22 cellular contexts compared by ENCODE assay signal in the genomic region with DNA sequence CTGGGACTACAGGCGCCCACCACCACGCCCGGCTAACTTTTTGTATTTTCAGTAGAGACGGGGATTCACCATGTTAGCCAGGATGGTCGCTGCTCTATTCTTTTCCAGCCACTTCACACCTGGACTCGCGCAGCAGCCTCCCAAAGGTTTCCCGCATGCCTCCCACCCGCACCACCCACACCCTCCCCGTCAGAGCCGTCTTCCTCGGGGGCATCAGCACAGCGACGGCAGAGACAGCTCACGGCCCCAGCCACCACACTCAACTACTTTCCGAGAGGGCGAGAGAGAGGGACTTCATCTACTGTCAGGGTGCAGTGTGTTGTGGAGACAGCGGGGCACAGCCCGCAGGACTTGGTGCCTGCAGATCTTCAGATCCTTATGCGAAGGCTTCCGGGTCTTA. TPM values are rescaled to one million over a fixed set of nuclear protein-coding genes. Genes with fewer than 3 reads are reported as not detected.
DNase-seq lines count a peak whose midpoint lies in the region; ATAC-seq, FAIRE-seq and TF ChIP-seq lines count a peak whose summit lies in the region.
"Had no signal": no experiment of that assay in that cellular context is flagged by ENCODE, and none has a peak within 500 bp of the region (broad histone marks: within the 10 kb centered on the region; RNA-seq: fewer than 3 reads in every experiment).

No MANE protein-coding gene starts in this region.

- no peaks in the 10 kb centered on the region for H3K36me3 Mint-ChIP-seq in nephron (ENCODE audit: low read depth)
- H3K36me3 Mint-ChIP-seq in stimulated activated naive B cell treated with anti-CD40 and anti-IgM and Interleukin-4, amounts not matched to agents 10 μg/mL and 1 μg/mL and 100 μg/mL, for 72 hours: peaks cover 20 to 48% of the 10 kb centered on the region in 2 donors

- TF ChIP-seq EP300 in HepG2 (IDR thresholded peaks at IDR 0.05; ENCODE audit: low read depth in 2 of 2, low read length in 2 of 2) (no peak), HepG2 (CRISPR knock-in tag; IDR thresholded peaks at IDR 0.05; ENCODE audit: borderline replicate concordance) (no peak), K562 (IDR thresholded peaks at IDR 0.05; ENCODE audit: low read length) (no peak)

- no peak for TF ChIP-seq POLR2A in HepG2 (IDR thresholded peaks at IDR 0.05; ENCODE audit: insufficient read depth in 1 of 2, low read depth in 2 of 2, low read length in 2 of 2)
- TF ChIP-seq POLR2A in right lobe of liver (IDR thresholded peaks at IDR 0.05): no peak
- no peak for TF ChIP-seq POLR2A in K562 (conservative IDR thresholded peaks at IDR 0.05)

- DNase-seq in HepG2 (ENCODE audit: low spot score): no peak
- no peak for DNase-seq in right lobe of liver
- no peak for DNase-seq in K562 (ENCODE audit: extremely low read depth in 1 of 4, low spot score in 3 of 4)
- no peak for DNase-seq in stimulated activated naive B cell treated with anti-CD40 and anti-IgM and Interleukin-4, amounts not matched to agents 10 μg/mL and 1 μg/mL and 100 μg/mL, for 72 hours
- no peak for DNase-seq in NCI-H1930 (lab: John Stamatoyannopoulos, UW)
- no peak for DNase-seq in NK-92 treated with Interleukin-12 subunit alpha and Interleukin-12 subunit beta, amount 100 ng/mL, for 24 hours (lab: John Stamatoyannopoulos, UW)
- DNase-seq: DMS79, GOT3, IMR-90, Karpas-422, NCI-H1436 treated with DMSO at 0.1 percent for 48 hours, NCI-H2029 treated with DMSO at 0.1 percent for 48 hours, NCI-H446 treated with DMSO at 0.1 percent for 48 hours, SIG-M5 had no signal

- in situ Hi-C loops in HepG2 (cut with HindIII; ENCODE audit: extremely low pct_ligation_motif_present, low pct_unique_long_range_greater_than_20kb): no loop called here
- in situ Hi-C loops in K562 (cut with MboI): no loop called here

- H3K4me3 ChIP-seq in HepG2 (replicated peaks in 1 of 3; ENCODE audit: insufficient read depth in 1 of 3, low read depth in 2 of 3, low read length in 3 of 3) (no peak overlapping the region), right lobe of liver (no peak overlapping the region), K562 (no peak overlapping the region)

- no peaks in the 10 kb centered on the region for H3K27me3 Mint-ChIP-seq in nephron (ENCODE audit: low read depth)
- H3K27me3 Mint-ChIP-seq in stimulated activated naive B cell treated with anti-CD40 and anti-IgM and Interleukin-4, amounts not matched to agents 10 μg/mL and 1 μg/mL and 100 μg/mL, for 72 hours: no peaks in the 10 kb centered on the region

- H3K9me3 ChIP-seq in HepG2 (ENCODE audit: low read length): no peaks in the 10 kb centered on the region
- no peaks in the 10 kb centered on the region for H3K9me3 ChIP-seq in right lobe of liver
- no peaks in the 10 kb centered on the region for H3K9me3 ChIP-seq in K562 (replicated peaks; ENCODE audit: control insufficient read depth, insufficient read depth, low read depth, low read length)

- POLR2A ChIA-PET in HepG2 (lab: Yijun Ruan, JAX) (no interaction called here), K562 (lab: Yijun Ruan, JAX) (no interaction called here)

- intact Hi-C loops in HepG2 (cut with micrococcal nuclease; ENCODE audit: unreplicated experiment) (no loop called here), right lobe of liver (cut with DNase I) (no loop called here), K562 (cut with micrococcal nuclease) (no loop called here)

- H3K27ac Mint-ChIP-seq in nephron: peak overlapping the region in 2 of 3 experiments; percentile 52 to 62
- peak overlapping the region; percentile 98 for H3K27ac Mint-ChIP-seq in stimulated activated naive B cell treated with anti-CD40 and anti-IgM and Interleukin-4, amounts not matched to agents 10 μg/mL and 1 μg/mL and 100 μg/mL, for 72 hours

- H2AFZ ChIP-seq in HepG2 (ENCODE audit: low read length): no peak overlapping the region
- H2AFZ ChIP-seq in K562 (ENCODE audit: low read depth, low read length): no peak overlapping the region

- H3K4me2 ChIP-seq in HepG2 (ENCODE audit: low read depth, low read length) (no peak overlapping the region), K562 (ENCODE audit: insufficient read depth, low read length) (no peak overlapping the region)

- no peak overlapping the region for H3K4me3 Mint-ChIP-seq in nephron
- H3K4me3 Mint-ChIP-seq in stimulated activated naive B cell treated with anti-CD40 and anti-IgM and Interleukin-4, amounts not matched to agents 10 μg/mL and 1 μg/mL and 100 μg/mL, for 72 hours: peak overlapping the region in 1 of 2 donors; percentile 70

- TF ChIP-seq RAD21 in HepG2 (CRISPR knock-in tag; IDR thresholded peaks at IDR 0.05) (no peak), K562 (CRISPR knock-in tag; conservative IDR thresholded peaks at IDR 0.05 in 1 of 2, IDR thresholded peaks at IDR 0.05 in 1 of 2) (no peak)

- ATAC-seq in HepG2 (no peak), right lobe of liver (no peak), K562 (no peak), HG03469 (IDR thresholded peaks at IDR 0.05; ENCODE audit: unreplicated experiment) (no peak)
- ATAC-seq in stimulated activated naive B cell treated with anti-CD40 and anti-IgM and Interleukin-4, amounts not matched to agents 10 μg/mL and 1 μg/mL and 100 μg/mL, for 72 hours (replicated peaks): no peak
- ATAC-seq: HCT116, SK-N-SH treated with all-trans-retinoic acid at 6 μM for 48 hours had no signal

- H3K9ac ChIP-seq in HepG2 (ENCODE audit: insufficient read depth, low read depth, low read length): no peak overlapping the region
- H3K9ac ChIP-seq in K562 (ENCODE audit: insufficient read depth in 1 of 2, low read depth in 2 of 2, low read length in 2 of 2): no peak overlapping the region

- no TSS peak for BruUV-seq in HepG2 (replicated peaks; lab: Mats Ljungman, UMichigan)
- no TSS peak for BruUV-seq in K562 (replicated peaks; lab: Mats Ljungman, UMichigan)

- peaks cover 65% of the 10 kb centered on the region for H3K4me1 Mint-ChIP-seq in nephron
- H3K4me1 Mint-ChIP-seq in stimulated activated naive B cell treated with anti-CD40 and anti-IgM and Interleukin-4, amounts not matched to agents 10 μg/mL and 1 μg/mL and 100 μg/mL, for 72 hours: peaks cover 67 to 91% of the 10 kb centered on the region in 2 donors

- TF ChIP-seq CTCF in HepG2 (CRISPR knock-in tag; IDR thresholded peaks at IDR 0.05) (no peak), right lobe of liver (IDR thresholded peaks at IDR 0.05) (no peak), K562 (IDR thresholded peaks at IDR 0.05 in 2 of 3, conservative IDR thresholded peaks at IDR 0.05 in 1 of 3; ENCODE audit: insufficient read depth in 2 of 3, low read depth in 1 of 3, low read length in 3 of 3) (no peak), nephron (IDR thresholded peaks at IDR 0.05; ENCODE audit: unreplicated experiment in 3 of 3) (no peak)

- H3K4me1 ChIP-seq in HepG2 (ENCODE audit: insufficient read depth, low read length) (peaks cover 86% of the 10 kb centered on the region), right lobe of liver (peaks cover 0 to 73% (median 42%) of the 10 kb centered on the region in 4 donors), K562 (replicated peaks in 1 of 2; ENCODE audit: control insufficient read depth in 2 of 2, insufficient read depth in 2 of 2, low read length in 2 of 2) (peaks cover 21 to 80% of the 10 kb centered on the region in 2 experiments)

- H3K36me3 ChIP-seq in HepG2 (replicated peaks in 1 of 2; ENCODE audit: control insufficient read depth in 1 of 2, insufficient read depth in 2 of 2, low read length in 2 of 2) (peaks cover 8 to 16% of the 10 kb centered on the region in 2 experiments), right lobe of liver (no peaks in the 10 kb centered on the region), K562 (ENCODE audit: control insufficient read depth, insufficient read depth, low read length) (peaks cover 61% of the 10 kb centered on the region)

- no peaks in the 10 kb centered on the region; a peak in 1 of 5 replicates for H3K27me3 ChIP-seq in HepG2 (ENCODE audit: control insufficient read depth in 1 of 2, insufficient read depth in 2 of 2, low read length in 2 of 2)
- H3K27me3 ChIP-seq in right lobe of liver: no peaks in the 10 kb centered on the region
- no peaks in the 10 kb centered on the region for H3K27me3 ChIP-seq in K562 (ENCODE audit: control insufficient read depth in 2 of 2, insufficient read depth in 2 of 2, low read length in 2 of 2)

- over 99% methylated on average over 20 of the region's 21 CpGs for WGBS in HepG2 (ENCODE audit: low lambda C conversion rate)
- WGBS in right lobe of liver (ENCODE audit: insufficient coverage, low coverage, low lambda C conversion rate, missing lambda C conversion rate): 91% methylated on average over 13 of the region's 21 CpGs
- WGBS in K562 (ENCODE audit: insufficient coverage, low coverage, missing lambda C conversion rate): 99% methylated on average over 15 of the region's 21 CpGs

- peaks cover 87% of the 10 kb centered on the region for H3K79me2 ChIP-seq in HepG2 (ENCODE audit: insufficient read depth, low read length)
- H3K79me2 ChIP-seq in K562 (ENCODE audit: control insufficient read depth, insufficient read depth, low read length): peaks cover 97% of the 10 kb centered on the region

- FAIRE-seq in HepG2 (lab: Jason Lieb, UNC) (no peak), K562 (lab: Jason Lieb, UNC) (no peak)
- FAIRE-seq: D721Med, GM12892, GM18507 had no signal

- H4K20me1 ChIP-seq in HepG2 (ENCODE audit: insufficient read depth, low read length) (peaks cover 87% of the 10 kb centered on the region), K562 (replicated peaks; ENCODE audit: control insufficient read depth, insufficient read depth, low read length) (peaks cover 50% of the 10 kb centered on the region)

- H3K27ac ChIP-seq in HepG2 (ENCODE audit: extremely low read length, insufficient read depth, low read length) (no peak overlapping the region), right lobe of liver (no peak overlapping the region), K562 (ENCODE audit: extremely low read depth, low read depth, low read length) (no peak overlapping the region)
- H3K27ac ChIP-seq: C4-2B had no signal

- peaks cover 17% of the 10 kb centered on the region for H3K9me1 ChIP-seq in K562 (ENCODE audit: control insufficient read depth, insufficient read depth, low read length)

- H3K9me3 Mint-ChIP-seq in nephron: no peaks in the 10 kb centered on the region
- no peaks in the 10 kb centered on the region for H3K9me3 Mint-ChIP-seq in stimulated activated naive B cell treated with anti-CD40 and anti-IgM and Interleukin-4, amounts not matched to agents 10 μg/mL and 1 μg/mL and 100 μg/mL, for 72 hours

- CTCF ChIA-PET in HepG2 (lab: Yijun Ruan, JAX; ENCODE audit: low intra/inter-chr PET ratio, low total read pairs): no interaction called here
- CTCF ChIA-PET in K562 (lab: Yijun Ruan, JAX; ENCODE audit: low intra/inter-chr PET ratio): no interaction called here

RNA-seq across cellular contexts. Expression of gene ZNF787, which starts 5.6 kb away (rescaled TPM):
- 35.6 and 42.8 TPM in 2 replicates for total RNA-seq in HepG2 (2016; rRNA removed; fragmentation: Illumina TruSeq; extraction: Trizol)
- 29.0 and 33.1 TPM in 2 replicates for total RNA-seq in HepG2 (2016; cell fraction: cytosol; rRNA removed; fragmentation: Illumina TruSeq; extraction: Trizol; ENCODE audit: low read depth)
- total RNA-seq in HepG2 (2016; cell fraction: insoluble cytoplasmic fraction; rRNA removed; fragmentation: Illumina TruSeq; extraction: Trizol): 34.7 and 46.1 TPM in 2 replicates
- 62.2 and 73.5 TPM in 2 replicates for total RNA-seq in HepG2 (2016; cell fraction: membrane; rRNA removed; fragmentation: Illumina TruSeq; extraction: Trizol)
- 17.6 and 21.2 TPM in 2 replicates for total RNA-seq in HepG2 (2016; cell fraction: nucleus; rRNA removed; fragmentation: Illumina TruSeq; extraction: Trizol)
- polyA plus RNA-seq in HepG2 (2011; rRNA removed): 15.1 and 23.1 TPM in 2 replicates
- 9.6 and 21.1 TPM in 2 replicates for polyA plus RNA-seq in HepG2 (2011; cell fraction: cytosol; rRNA removed)
- polyA plus RNA-seq in HepG2 (2011; cell fraction: nucleus; rRNA removed): 24.0 and 30.1 TPM in 2 replicates
- 20.1 and 21.2 TPM in 2 replicates for polyA plus RNA-seq in HepG2 (2012)
- polyA plus RNA-seq in HepG2 (2016; cell fraction: cytosol; fragmentation: Illumina TruSeq; extraction: Trizol; ENCODE audit: low read depth): 34.6 and 40.9 TPM in 2 replicates
- 47.2 and 47.3 TPM in 2 replicates for polyA plus RNA-seq in HepG2 (2016; cell fraction: insoluble cytoplasmic fraction; fragmentation: Illumina TruSeq; extraction: Trizol; ENCODE audit: low read depth)
- polyA plus RNA-seq in HepG2 (2016; cell fraction: membrane; fragmentation: Illumina TruSeq; extraction: Trizol; ENCODE audit: low read depth): 55.5 and 74.3 TPM in 2 replicates
- 38.1 and 41.9 TPM in 2 replicates for polyA plus RNA-seq in HepG2 (2016; cell fraction: nucleus; fragmentation: Illumina TruSeq; extraction: Trizol; ENCODE audit: insufficient read depth, low read depth)
- 11.1 and 37.8 TPM in 2 replicates for polyA minus RNA-seq in HepG2 (2011; rRNA and poly(A)+ RNA removed; ENCODE audit: low replicate concordance)
- 24.6 and 29.7 TPM in 2 replicates for polyA minus RNA-seq in HepG2 (2011; cell fraction: cytosol; rRNA and poly(A)+ RNA removed)
- 9.8 and 11.8 TPM in 2 replicates for polyA minus RNA-seq in HepG2 (2011; cell fraction: nucleus; rRNA and poly(A)+ RNA removed)
- total RNA-seq in right lobe of liver: 10 to 100 TPM; 15.8 to 26.0 (median 22.5) TPM
- total RNA-seq in K562 (2011; cell fraction: chromatin; rRNA removed; ENCODE audit: low replicate concordance): 17.6 and 47.4 TPM in 2 replicates
- total RNA-seq in K562 (2011; cell fraction: nucleolus; rRNA removed): 27.8 and 29.1 TPM in 2 replicates
- total RNA-seq in K562 (2011; cell fraction: nucleoplasm; rRNA removed): 19.5 and 20.7 TPM in 2 replicates
- total RNA-seq in K562 (2014; rRNA removed): 77.6 and 84.0 TPM in 2 replicates
- 5.3 and 5.7 TPM in 2 replicates for total RNA-seq in K562 (2014; rRNA removed; fragmentation: Illumina TruSeq; extraction: Trizol)
- 26.1 and 30.6 TPM in 2 replicates for total RNA-seq in K562 (2015; rRNA removed; fragmentation: Illumina TruSeq; extraction: Trizol)
- total RNA-seq in K562 (2021): 65.9 and 73.8 TPM in 2 replicates
- polyA plus RNA-seq in K562 (2011; rRNA removed): 7.3 and 10.9 TPM in 2 replicates
- polyA plus RNA-seq in K562 (2011; cell fraction: cytosol; rRNA removed): 11.1 and 55.5 TPM in 2 replicates
- polyA plus RNA-seq in K562 (2011; cell fraction: nucleus; rRNA removed): 10.4 and 17.2 TPM in 2 replicates
- polyA plus RNA-seq in K562 (2012): 35.3 and 37.8 TPM in 2 replicates
- polyA plus RNA-seq in K562 (2014; fragmentation: Illumina TruSeq; extraction: Trizol): 6.9 and 20.9 TPM in 2 replicates
- polyA plus RNA-seq in K562 (2014; fragmentation: Nextera tagmentation; extraction: Ambion mirVana): under 1 TPM; 0.45 to 0.53 TPM
- 51.1 and 54.4 TPM in 2 replicates for polyA plus RNA-seq in K562 (2014; rRNA removed)
- polyA minus RNA-seq in K562 (2011; rRNA and poly(A)+ RNA removed): 1.8 and 3.2 TPM in 2 replicates
- 20.8 and 30.9 TPM in 2 replicates for polyA minus RNA-seq in K562 (2011; cell fraction: cytosol; rRNA and poly(A)+ RNA removed)
- polyA minus RNA-seq in K562 (2011; cell fraction: nucleus; rRNA and poly(A)+ RNA removed): 6.3 and 6.7 TPM in 2 replicates

RNA-seq across cellular contexts. Expression of gene ZNF444, which starts 25.6 kb away (rescaled TPM):
- total RNA-seq in HepG2 (2016; rRNA removed; fragmentation: Illumina TruSeq; extraction: Trizol) (24.4 and 30.3 TPM in 2 replicates), right lobe of liver (10 to 100 TPM; 23.2 to 38.4 (median 30.8) TPM), K562 (2014; rRNA removed) (20.0 and 20.8 TPM in 2 replicates), K562 (2014; rRNA removed; fragmentation: Illumina TruSeq; extraction: Trizol) (2.0 and 2.8 TPM in 2 replicates), K562 (2015; rRNA removed; fragmentation: Illumina TruSeq; extraction: Trizol) (6.9 and 7.0 TPM in 2 replicates), K562 (2021) (38.8 and 40.0 TPM in 2 replicates)
- total RNA-seq in HepG2 (2016; cell fraction: cytosol; rRNA removed; fragmentation: Illumina TruSeq; extraction: Trizol; ENCODE audit: low read depth): 8.7 and 10.7 TPM in 2 replicates
- total RNA-seq in HepG2 (2016; cell fraction: insoluble cytoplasmic fraction; rRNA removed; fragmentation: Illumina TruSeq; extraction: Trizol): 24.3 and 28.9 TPM in 2 replicates
- total RNA-seq in HepG2 (2016; cell fraction: membrane; rRNA removed; fragmentation: Illumina TruSeq; extraction: Trizol): 18.5 and 19.0 TPM in 2 replicates
- 16.6 and 20.8 TPM in 2 replicates for total RNA-seq in HepG2 (2016; cell fraction: nucleus; rRNA removed; fragmentation: Illumina TruSeq; extraction: Trizol)
- polyA plus RNA-seq in HepG2 (2011; rRNA removed) (27.4 and 34.2 TPM in 2 replicates), K562 (2011; rRNA removed) (6.1 and 7.4 TPM in 2 replicates), K562 (2014; fragmentation: Illumina TruSeq; extraction: Trizol) (7.7 and 10.6 TPM in 2 replicates), K562 (2014; fragmentation: Nextera tagmentation; extraction: Ambion mirVana) (under 1 TPM; 0.39 to 0.49 TPM), K562 (2014; rRNA removed) (24.3 and 28.4 TPM in 2 replicates)
- 26.3 and 39.4 TPM in 2 replicates for polyA plus RNA-seq in HepG2 (2011; cell fraction: cytosol; rRNA removed)
- polyA plus RNA-seq in HepG2 (2011; cell fraction: nucleus; rRNA removed): 141 and 147 TPM in 2 replicates
- polyA plus RNA-seq in HepG2 (2012): 31.4 and 36.8 TPM in 2 replicates
- 9.9 and 10.2 TPM in 2 replicates for polyA plus RNA-seq in HepG2 (2016; cell fraction: cytosol; fragmentation: Illumina TruSeq; extraction: Trizol; ENCODE audit: low read depth)
- polyA plus RNA-seq in HepG2 (2016; cell fraction: insoluble cytoplasmic fraction; fragmentation: Illumina TruSeq; extraction: Trizol; ENCODE audit: low read depth): 35.6 and 37.8 TPM in 2 replicates
- 15.1 and 15.7 TPM in 2 replicates for polyA plus RNA-seq in HepG2 (2016; cell fraction: membrane; fragmentation: Illumina TruSeq; extraction: Trizol; ENCODE audit: low read depth)
- 59.4 and 67.1 TPM in 2 replicates for polyA plus RNA-seq in HepG2 (2016; cell fraction: nucleus; fragmentation: Illumina TruSeq; extraction: Trizol; ENCODE audit: insufficient read depth, low read depth)
- 7.0 and 28.3 TPM in 2 replicates for polyA minus RNA-seq in HepG2 (2011; rRNA and poly(A)+ RNA removed; ENCODE audit: low replicate concordance)
- polyA minus RNA-seq in HepG2 (2011; cell fraction: cytosol; rRNA and poly(A)+ RNA removed): 15.8 and 20.3 TPM in 2 replicates
- polyA minus RNA-seq in HepG2 (2011; cell fraction: nucleus; rRNA and poly(A)+ RNA removed): 11.1 and 17.4 TPM in 2 replicates
- 10.3 and 22.0 TPM in 2 replicates for total RNA-seq in K562 (2011; cell fraction: chromatin; rRNA removed; ENCODE audit: low replicate concordance)
- 14.7 and 18.6 TPM in 2 replicates for total RNA-seq in K562 (2011; cell fraction: nucleolus; rRNA removed)
- 13.4 and 17.9 TPM in 2 replicates for total RNA-seq in K562 (2011; cell fraction: nucleoplasm; rRNA removed)
- polyA plus RNA-seq in K562 (2011; cell fraction: cytosol; rRNA removed): 14.2 and 42.2 TPM in 2 replicates
- polyA plus RNA-seq in K562 (2011; cell fraction: nucleus; rRNA removed): 10.7 and 21.0 TPM in 2 replicates
- polyA plus RNA-seq in K562 (2012): 17.4 and 18.2 TPM in 2 replicates
- 2.2 and 4.2 TPM in 2 replicates for polyA minus RNA-seq in K562 (2011; rRNA and poly(A)+ RNA removed)
- polyA minus RNA-seq in K562 (2011; cell fraction: cytosol; rRNA and poly(A)+ RNA removed): 8.6 and 9.5 TPM in 2 replicates
- polyA minus RNA-seq in K562 (2011; cell fraction: nucleus; rRNA and poly(A)+ RNA removed): 2.8 and 3.4 TPM in 2 replicates

Comparison
In these comparisons a context has a peak if more than half of its experiments do, and no peak if none do; other contexts are left out.
1. Of the 241 proteins assayed by ChIP-seq in both HepG2 and K562: peak only in HepG2: none; only in K562: RBFOX2; in both: none; in neither: 240.